8 cellular contexts compared by ENCODE assay signal in genomic region chr3:48635222-48636021, GRCh38. TPM values are rescaled to one million over a fixed set of nuclear protein-coding genes. Genes with fewer than 3 reads are reported as not detected.
DNase-seq lines count a peak whose midpoint lies in the region; ATAC-seq lines count a peak whose summit lies in the region.

TSS of gene SLC26A6 (minus strand) at chr3:48635461. CDS start at chr3:48635393, 68 bp downstream.

- peaks cover 9% of the 10 kb centered on the region for H3K36me3 Mint-ChIP-seq in activated CD4-positive, alpha-beta T cell treated with anti-CD3 and anti-CD28 coated beads, Interleukin-2, amount 10 ng/mL, durations not matched to agents 24 days and 14 days (ENCODE audit: low read depth)

- intact Hi-C loops in activated CD4-positive, alpha-beta T cell treated with anti-CD3 and anti-CD28 coated beads, Interleukin-2, amount 10 ng/mL, durations not matched to agents 24 days and 14 days (cut with micrococcal nuclease), result loop anchor here (1.0 to 10.0 kb wide), 8 partner anchors 21 to 459 kb away; partner anchors contain the start of genes ATRIP, NME6, QRICH1 and UQCRC1

- peaks cover 19% of the 10 kb centered on the region for H3K4me1 Mint-ChIP-seq in activated CD4-positive, alpha-beta T cell treated with anti-CD3 and anti-CD28 coated beads, Interleukin-2, amount 10 ng/mL, durations not matched to agents 24 days and 14 days

- no peaks in the 10 kb centered on the region for H3K27me3 Mint-ChIP-seq in activated CD4-positive, alpha-beta T cell treated with anti-CD3 and anti-CD28 coated beads, Interleukin-2, amount 10 ng/mL, durations not matched to agents 24 days and 14 days

- DNase-seq in C1 segment of cervical spinal cord (lab: John Stamatoyannopoulos, UW) (peak; percentile 72 to 99 (median 91)), NCI-H526 treated with DMSO at 0.1 percent for 48 hours (lab: John Stamatoyannopoulos, UW) (peak; percentile 88), cortex of kidney (lab: John Stamatoyannopoulos, UW) (peak; percentile 66), left kidney (ENCODE audit: low read depth, low spot score) (peak; percentile 99)
- DNase-seq in activated CD4-positive, alpha-beta T cell treated with anti-CD3 and anti-CD28 coated beads, Interleukin-2, amount 10 ng/mL, durations not matched to agents 24 days and 14 days, result peak; percentile 99
- DNase-seq in stimulated activated CD4-positive, alpha-beta T cell treated with anti-CD3 and anti-CD28 coated beads, Interleukin-2, amount 100 ng/mL, for 24 hours, result peak; percentile 94 to 97

- peak within 1 kb of the TSS; percentile 93 for H3K4me3 Mint-ChIP-seq in activated CD4-positive, alpha-beta T cell treated with anti-CD3 and anti-CD28 coated beads, Interleukin-2, amount 10 ng/mL, durations not matched to agents 24 days and 14 days

- peak within 1 kb of the TSS; percentile 91 for H3K27ac Mint-ChIP-seq in activated CD4-positive, alpha-beta T cell treated with anti-CD3 and anti-CD28 coated beads, Interleukin-2, amount 10 ng/mL, durations not matched to agents 24 days and 14 days

- no peaks in the 10 kb centered on the region for H3K9me3 Mint-ChIP-seq in activated CD4-positive, alpha-beta T cell treated with anti-CD3 and anti-CD28 coated beads, Interleukin-2, amount 10 ng/mL, durations not matched to agents 24 days and 14 days

- ATAC-seq in GM19328 (IDR thresholded peaks at IDR 0.05; ENCODE audit: unreplicated experiment), result peak; percentile 89
- peak; percentile 84 for ATAC-seq in HG03520 (IDR thresholded peaks at IDR 0.05; ENCODE audit: unreplicated experiment)

RNA-seq across cellular contexts. Expression of gene SLC26A6, which starts in this region (rescaled TPM):
- total RNA-seq in activated CD4-positive, alpha-beta T cell treated with anti-CD3 and anti-CD28 coated beads, Interleukin-2, amount 10 ng/mL, durations not matched to agents 24 days and 14 days, result 57.2 and 58.2 TPM in 2 replicates

Comparison
In these comparisons a context has a peak if more than half of its experiments do, and no peak if none do; other contexts are left out.
1. Peak in every context shown above with its lines: DNase-seq and ATAC-seq.